ENCODE assay signal across 10 cellular contexts in the genomic region with DNA sequence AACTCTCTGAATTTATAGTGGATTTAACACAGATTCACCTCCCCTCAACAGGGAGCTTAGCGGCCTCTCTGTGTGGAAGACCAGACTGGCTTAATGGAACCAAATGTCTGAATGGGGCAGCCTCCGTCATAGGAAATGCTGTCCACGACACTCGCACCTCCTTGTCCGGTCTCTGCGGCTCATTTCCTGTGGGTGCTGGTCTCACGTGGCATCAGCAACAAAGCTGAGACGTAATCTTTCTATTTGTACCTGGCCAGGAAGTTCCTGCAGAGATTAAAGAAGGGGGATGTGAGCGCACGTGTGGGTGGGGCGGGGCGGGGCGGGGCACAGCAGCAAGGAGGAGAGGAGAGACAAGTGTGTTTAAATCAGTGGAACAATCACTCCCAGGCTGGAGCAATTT.
DNase-seq lines count a peak whose midpoint lies in the region; ATAC-seq, FAIRE-seq and TF ChIP-seq lines count a peak whose summit lies in the region.
"Had no signal": no experiment of that assay in that cellular context is flagged by ENCODE, and none has a peak within 500 bp of the region (broad histone marks: within the 10 kb centered on the region; RNA-seq: fewer than 3 reads in every experiment).

No MANE protein-coding gene starts in this region.

- ATAC-seq in GM19324 (IDR thresholded peaks at IDR 0.05; ENCODE audit: low FRiP score, unreplicated experiment) (no peak), HG02885 (IDR thresholded peaks at IDR 0.05; ENCODE audit: poor library complexity, unreplicated experiment) (no peak)

- no peaks in the 10 kb centered on the region for H3K27me3 ChIP-seq in endodermal cell (ENCODE audit: control insufficient read depth, insufficient read depth, low read length, poor library complexity, severe bottlenecking)
- H3K27me3 ChIP-seq in stomach: no peaks in the 10 kb centered on the region
- H3K27me3 ChIP-seq: BLaER1 treated with 17β-estradiol and CSF1 and Interleukin-3, amounts not matched to agents 10 nM and 100 nM had no signal

- WGBS in endodermal cell (ENCODE audit: insufficient coverage in 1 of 2, insufficient read length in 1 of 2), 2 experiments: 72 to 74% methylated on average over 5 to 13 of the region's 13 CpGs
- 4 to 18% (median 13%) methylated on average over 13 of the region's 13 CpGs for WGBS in stomach, 5 donors

- H3K27ac Mint-ChIP-seq in activated CD4-positive, alpha-beta memory T cell treated with anti-CD3 and anti-CD28 coated beads for 36 hours: no peak overlapping the region
- H3K27ac Mint-ChIP-seq in activated CD4-positive, alpha-beta memory T cell treated with anti-CD3 and anti-CD28 coated beads, Interleukin-2, amount 10 ng/mL, durations not matched to agents 7 days and 5 days: no peak overlapping the region
- H3K27ac Mint-ChIP-seq in endodermal cell: no peak overlapping the region

- no peak for FAIRE-seq in HTR-8/SVneo (lab: Jason Lieb, UNC)

- no peaks in the 10 kb centered on the region for H3K9me3 Mint-ChIP-seq in activated CD4-positive, alpha-beta memory T cell treated with anti-CD3 and anti-CD28 coated beads for 36 hours
- H3K9me3 Mint-ChIP-seq in activated CD4-positive, alpha-beta memory T cell treated with anti-CD3 and anti-CD28 coated beads, Interleukin-2, amount 10 ng/mL, durations not matched to agents 7 days and 5 days: no peaks in the 10 kb centered on the region
- H3K9me3 Mint-ChIP-seq in endodermal cell: no peaks in the 10 kb centered on the region

- H3K4me3 Mint-ChIP-seq in activated CD4-positive, alpha-beta memory T cell treated with anti-CD3 and anti-CD28 coated beads for 36 hours: no peak overlapping the region
- H3K4me3 Mint-ChIP-seq in activated CD4-positive, alpha-beta memory T cell treated with anti-CD3 and anti-CD28 coated beads, Interleukin-2, amount 10 ng/mL, durations not matched to agents 7 days and 5 days: no peak overlapping the region
- peak overlapping the region; percentile 1 for H3K4me3 Mint-ChIP-seq in endodermal cell

- no peak overlapping the region for H3K27ac ChIP-seq in endodermal cell (ENCODE audit: low read depth, low read length)
- H3K27ac ChIP-seq in stomach: peak overlapping the region; percentile 50 to 82 (median 74)
- H3K27ac ChIP-seq: BLaER1 treated with 17β-estradiol and CSF1 and Interleukin-3, amounts not matched to agents 10 nM and 100 nM; HL-60 had no signal

- H3K36me3 ChIP-seq in endodermal cell (ENCODE audit: control insufficient read depth, insufficient read depth, low read length) (no peaks in the 10 kb centered on the region), stomach (no peaks in the 10 kb centered on the region)
- H3K36me3 ChIP-seq: BLaER1 treated with 17β-estradiol and CSF1 and Interleukin-3, amounts not matched to agents 10 nM and 100 nM had no signal

- TF ChIP-seq CTCF in endodermal cell (conservative IDR thresholded peaks at IDR 0.05): no peak
- TF ChIP-seq CTCF in stomach (IDR thresholded peaks at IDR 0.05): no peak

- H3K4me1 ChIP-seq in endodermal cell (ENCODE audit: control insufficient read depth, insufficient read depth, low read length) (peaks cover 12% of the 10 kb centered on the region), stomach (peaks cover 0 to 7% (median 1%) of the 10 kb centered on the region in 4 donors)

- H3K36me3 Mint-ChIP-seq in activated CD4-positive, alpha-beta memory T cell treated with anti-CD3 and anti-CD28 coated beads for 36 hours: no peaks in the 10 kb centered on the region
- H3K36me3 Mint-ChIP-seq in activated CD4-positive, alpha-beta memory T cell treated with anti-CD3 and anti-CD28 coated beads, Interleukin-2, amount 10 ng/mL, durations not matched to agents 7 days and 5 days (ENCODE audit: low read depth): no peaks in the 10 kb centered on the region
- H3K36me3 Mint-ChIP-seq in endodermal cell (ENCODE audit: low read depth): no peaks in the 10 kb centered on the region

- DNase-seq in activated CD4-positive, alpha-beta memory T cell treated with anti-CD3 and anti-CD28 coated beads for 36 hours: peak; percentile 15
- no peak for DNase-seq in activated CD4-positive, alpha-beta memory T cell treated with anti-CD3 and anti-CD28 coated beads, Interleukin-2, amount 10 ng/mL, durations not matched to agents 7 days and 5 days
- peak; percentile 33 for DNase-seq in NCI-H774 (lab: John Stamatoyannopoulos, UW)
- peak; percentile 54 for DNase-seq in endodermal cell
- peak; percentile 60 for DNase-seq in stomach
- DNase-seq in HTR-8/SVneo (ENCODE audit: insufficient read length, low spot score): no peak

- peaks cover 2% of the 10 kb centered on the region for H3K4me1 Mint-ChIP-seq in activated CD4-positive, alpha-beta memory T cell treated with anti-CD3 and anti-CD28 coated beads for 36 hours (ENCODE audit: low read depth)
- no peaks in the 10 kb centered on the region for H3K4me1 Mint-ChIP-seq in activated CD4-positive, alpha-beta memory T cell treated with anti-CD3 and anti-CD28 coated beads, Interleukin-2, amount 10 ng/mL, durations not matched to agents 7 days and 5 days
- peaks cover 53% of the 10 kb centered on the region for H3K4me1 Mint-ChIP-seq in endodermal cell

- H3K27me3 Mint-ChIP-seq in activated CD4-positive, alpha-beta memory T cell treated with anti-CD3 and anti-CD28 coated beads for 36 hours: no peaks in the 10 kb centered on the region
- H3K27me3 Mint-ChIP-seq in activated CD4-positive, alpha-beta memory T cell treated with anti-CD3 and anti-CD28 coated beads, Interleukin-2, amount 10 ng/mL, durations not matched to agents 7 days and 5 days: no peaks in the 10 kb centered on the region
- H3K27me3 Mint-ChIP-seq in endodermal cell (ENCODE audit: insufficient read depth): no peaks in the 10 kb centered on the region

- POLR2A ChIA-PET in activated CD4-positive, alpha-beta memory T cell treated with anti-CD3 and anti-CD28 coated beads for 36 hours (lab: Charles Lee): no interaction called here
- POLR2A ChIA-PET in activated CD4-positive, alpha-beta memory T cell treated with anti-CD3 and anti-CD28 coated beads, Interleukin-2, amount 10 ng/mL, durations not matched to agents 7 days and 5 days (lab: Charles Lee): no interaction called here

- no peak for TF ChIP-seq EP300 in stomach (IDR thresholded peaks at IDR 0.05)

- H3K9me3 ChIP-seq in endodermal cell (ENCODE audit: control insufficient read depth, low read length): no peaks in the 10 kb centered on the region
- H3K9me3 ChIP-seq in stomach: no peaks in the 10 kb centered on the region
- H3K9me3 ChIP-seq: BLaER1 treated with 17β-estradiol and CSF1 and Interleukin-3, amounts not matched to agents 10 nM and 100 nM had no signal

- intact Hi-C loops in activated CD4-positive, alpha-beta memory T cell treated with anti-CD3 and anti-CD28 coated beads for 36 hours (cut with micrococcal nuclease): no loop called here
- intact Hi-C loops in stomach (cut with DNase I; ENCODE audit: low total_unique reads): no loop called here

- H3K4me3 ChIP-seq in endodermal cell (ENCODE audit: low read length) (no peak overlapping the region), stomach (peak overlapping the region; percentile 11 to 23 (median 19))
- H3K4me3 ChIP-seq: BLaER1 treated with 17β-estradiol and CSF1 and Interleukin-3, amounts not matched to agents 10 nM and 100 nM had no signal

- H3K9ac ChIP-seq in endodermal cell (ENCODE audit: extremely low read depth, low read length, poor library complexity, severe bottlenecking): no peak overlapping the region
- H3K9ac ChIP-seq: BLaER1 treated with 17β-estradiol and CSF1 and Interleukin-3, amounts not matched to agents 10 nM and 100 nM had no signal

- TF ChIP-seq POLR2A in stomach (IDR thresholded peaks at IDR 0.05): no peak

- CTCF ChIA-PET in activated CD4-positive, alpha-beta memory T cell treated with anti-CD3 and anti-CD28 coated beads for 36 hours (lab: Charles Lee): no interaction called here
- CTCF ChIA-PET in activated CD4-positive, alpha-beta memory T cell treated with anti-CD3 and anti-CD28 coated beads, Interleukin-2, amount 10 ng/mL, durations not matched to agents 7 days and 5 days (lab: Charles Lee): interaction anchor here (0.6 to 2.1 kb wide), 2 partner anchors 10 to 57 kb away, joined by 6 to 9 read pairs; no protein-coding TSS in a partner anchor

Comparison
In these comparisons a context has a peak if more than half of its experiments do, and no peak if none do; other contexts are left out.
1. DNase-seq: peak in activated CD4-positive, alpha-beta memory T cell treated with anti-CD3 and anti-CD28 coated beads for 36 hours (single experiment), NCI-H774 (single experiment), endodermal cell (single experiment) and stomach (single experiment); none in activated CD4-positive, alpha-beta memory T cell treated with anti-CD3 and anti-CD28 coated beads, Interleukin-2, amount 10 ng/mL, durations not matched to agents 7 days and 5 days (single experiment) and HTR-8/SVneo (single experiment).